ENCODE assay signal across 19 cellular contexts in the genomic region with DNA sequence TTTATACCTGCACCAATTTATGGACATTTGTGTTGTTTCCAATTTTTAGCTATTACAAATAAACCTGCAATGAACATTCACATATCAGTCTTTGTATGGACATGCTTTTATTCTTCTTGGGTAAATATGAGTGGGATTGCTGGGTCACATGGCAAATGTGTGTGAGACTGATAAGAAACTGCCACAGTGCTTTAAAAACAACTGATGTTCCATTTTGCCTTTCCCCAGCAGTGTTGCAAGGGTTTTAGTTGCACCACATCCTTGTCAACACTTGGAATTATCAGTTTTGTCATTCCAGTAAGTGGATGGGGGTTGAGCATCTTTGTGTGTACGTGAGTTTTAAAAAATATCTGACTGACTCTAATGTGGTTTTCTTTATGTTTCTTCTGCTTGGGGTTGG.
DNase-seq lines count a peak whose midpoint lies in the region; ATAC-seq, FAIRE-seq and TF ChIP-seq lines count a peak whose summit lies in the region.
"Had no signal": no experiment of that assay in that cellular context is flagged by ENCODE, and none has a peak within 500 bp of the region (broad histone marks: within the 10 kb centered on the region; RNA-seq: fewer than 3 reads in every experiment).

No MANE protein-coding gene starts in this region.

- H3K27ac ChIP-seq in K562 (ENCODE audit: extremely low read depth, low read depth, low read length) (no peak overlapping the region), upper lobe of right lung (no peak overlapping the region)
- H3K27ac ChIP-seq: BLaER1 treated with 17β-estradiol and CSF1 and Interleukin-3, amounts not matched to agents 10 nM and 100 nM had no signal

- H3K9me3 ChIP-seq in K562 (replicated peaks; ENCODE audit: control insufficient read depth, insufficient read depth, low read depth, low read length) (no peaks in the 10 kb centered on the region), upper lobe of right lung (no peaks in the 10 kb centered on the region)

- peaks cover 59% of the 10 kb centered on the region for H3K4me1 Mint-ChIP-seq in activated CD8-positive, alpha-beta T cell treated with anti-CD3 and anti-CD28 coated beads, Interleukin-2, amount 10 ng/mL, durations not matched to agents 7 days and 5 days (ENCODE audit: low read depth)
- peaks cover 41% of the 10 kb centered on the region for H3K4me1 Mint-ChIP-seq in activated CD8-positive, alpha-beta T cell treated with anti-CD3 and anti-CD28 coated beads for 36 hours (ENCODE audit: low read depth)
- peaks cover 49 to 51% of the 10 kb centered on the region in 2 donors for H3K4me1 Mint-ChIP-seq in natural killer cell treated with Interleukin-12 subunit alpha and Interleukin-12 subunit beta and Interleukin-15 and Interleukin-18, amount 100 ng/mL, for 72 hours (ENCODE audit: low read depth in 2 of 2)

- no peaks in the 10 kb centered on the region for H3K27me3 Mint-ChIP-seq in activated CD8-positive, alpha-beta T cell treated with anti-CD3 and anti-CD28 coated beads, Interleukin-2, amount 10 ng/mL, durations not matched to agents 7 days and 5 days (ENCODE audit: low read depth)
- H3K27me3 Mint-ChIP-seq in activated CD8-positive, alpha-beta T cell treated with anti-CD3 and anti-CD28 coated beads for 36 hours: no peaks in the 10 kb centered on the region
- H3K27me3 Mint-ChIP-seq in natural killer cell treated with Interleukin-12 subunit alpha and Interleukin-12 subunit beta and Interleukin-15 and Interleukin-18, amount 100 ng/mL, for 72 hours: no peaks in the 10 kb centered on the region
- H3K27me3 Mint-ChIP-seq: CD4-positive, CD25-positive, alpha-beta regulatory T cell; IgD-negative memory B cell had no signal

- H3K36me3 ChIP-seq in K562 (ENCODE audit: control insufficient read depth, insufficient read depth, low read length) (no peaks in the 10 kb centered on the region), upper lobe of right lung (no peaks in the 10 kb centered on the region)

- no peak for TF ChIP-seq RAD21 in K562 (CRISPR knock-in tag; conservative IDR thresholded peaks at IDR 0.05 in 1 of 2, IDR thresholded peaks at IDR 0.05 in 1 of 2)

- WGBS in K562 (ENCODE audit: insufficient coverage, low coverage, missing lambda C conversion rate): 0% methylated on average over 1 of the region's 1 CpG

- no peaks in the 10 kb centered on the region for H3K9me3 Mint-ChIP-seq in activated CD8-positive, alpha-beta T cell treated with anti-CD3 and anti-CD28 coated beads, Interleukin-2, amount 10 ng/mL, durations not matched to agents 7 days and 5 days (ENCODE audit: insufficient read depth)
- H3K9me3 Mint-ChIP-seq in activated CD8-positive, alpha-beta T cell treated with anti-CD3 and anti-CD28 coated beads for 36 hours: peaks cover 5% of the 10 kb centered on the region
- no peaks in the 10 kb centered on the region for H3K9me3 Mint-ChIP-seq in natural killer cell treated with Interleukin-12 subunit alpha and Interleukin-12 subunit beta and Interleukin-15 and Interleukin-18, amount 100 ng/mL, for 72 hours
- H3K9me3 Mint-ChIP-seq: H9, IgD-negative memory B cell had no signal

- CTCF ChIA-PET in activated CD8-positive, alpha-beta T cell treated with anti-CD3 and anti-CD28 coated beads, Interleukin-2, amount 10 ng/mL, durations not matched to agents 7 days and 5 days (lab: Charles Lee): no interaction called here
- CTCF ChIA-PET in activated CD8-positive, alpha-beta T cell treated with anti-CD3 and anti-CD28 coated beads for 36 hours (lab: Charles Lee): no interaction called here
- CTCF ChIA-PET in K562 (lab: Yijun Ruan, JAX; ENCODE audit: low intra/inter-chr PET ratio): interaction anchor here (0.7 kb wide), 1 partner anchor 95 kb away, joined by 3 read pairs; no protein-coding TSS in a partner anchor

- intact Hi-C loops in activated CD8-positive, alpha-beta T cell treated with anti-CD3 and anti-CD28 coated beads for 36 hours (cut with micrococcal nuclease): no loop called here
- intact Hi-C loops in K562 (cut with micrococcal nuclease) (no loop called here), upper lobe of right lung (cut with DNase I) (no loop called here)

- no peak overlapping the region for H3K9ac ChIP-seq in K562 (ENCODE audit: insufficient read depth in 1 of 2, low read depth in 2 of 2, low read length in 2 of 2)
- H3K9ac ChIP-seq: BLaER1 treated with 17β-estradiol and CSF1 and Interleukin-3, amounts not matched to agents 10 nM and 100 nM had no signal

- no peak for TF ChIP-seq POLR2A in K562 (conservative IDR thresholded peaks at IDR 0.05)

- H3K4me3 ChIP-seq in Jurkat, Clone E6-1 (ENCODE audit: low read length): no peak overlapping the region
- H3K4me3 ChIP-seq in K562 (no peak overlapping the region), upper lobe of right lung (no peak overlapping the region)
- H3K4me3 ChIP-seq: BLaER1 treated with 17β-estradiol and CSF1 and Interleukin-3, amounts not matched to agents 10 nM and 100 nM had no signal

- peak; percentile 3 for DNase-seq in activated CD8-positive, alpha-beta T cell treated with anti-CD3 and anti-CD28 coated beads, Interleukin-2, amount 10 ng/mL, durations not matched to agents 7 days and 5 days
- DNase-seq in activated CD8-positive, alpha-beta T cell treated with anti-CD3 and anti-CD28 coated beads for 36 hours: no peak
- peak; percentile 32 for DNase-seq in Jurkat, Clone E6-1 (ENCODE audit: low read depth, low spot score)
- DNase-seq in K562 (ENCODE audit: extremely low read depth in 1 of 4, low spot score in 3 of 4) (peak in 1 of 4 experiments; percentile 24), germinal center (ENCODE audit: low spot score) (no peak), upper lobe of right lung (no peak)
- DNase-seq in natural killer cell treated with Interleukin-12 subunit alpha and Interleukin-12 subunit beta and Interleukin-15 and Interleukin-18, amount 100 ng/mL, for 72 hours (ENCODE audit: low spot score): no peak
- DNase-seq: ACHN; Calu3; CD4-positive, CD25-positive, alpha-beta regulatory T cell; DMS153; DMS79 treated with DMSO at 0.1 percent for 48 hours; EL; GOT3; H9 had no signal

- BruUV-seq in K562 (replicated peaks; lab: Mats Ljungman, UMichigan): no TSS peak

- H4K20me1 ChIP-seq in K562 (replicated peaks; ENCODE audit: control insufficient read depth, insufficient read depth, low read length): no peaks in the 10 kb centered on the region
- H4K20me1 ChIP-seq: BLaER1 treated with 17β-estradiol and CSF1 and Interleukin-3, amounts not matched to agents 10 nM and 100 nM had no signal

- H3K4me2 ChIP-seq in K562 (ENCODE audit: insufficient read depth, low read length): no peak overlapping the region
- H3K4me2 ChIP-seq: BLaER1 treated with 17β-estradiol and CSF1 and Interleukin-3, amounts not matched to agents 10 nM and 100 nM had no signal

- no peak for ATAC-seq in activated CD8-positive, alpha-beta T cell treated with anti-CD3 and anti-CD28 coated beads, Interleukin-2, amount 10 ng/mL, durations not matched to agents 7 days and 5 days
- no peak for ATAC-seq in activated CD8-positive, alpha-beta T cell treated with anti-CD3 and anti-CD28 coated beads for 36 hours
- no peak for ATAC-seq in K562
- peak in 1 of 2 donors; percentile 69 for ATAC-seq in natural killer cell treated with Interleukin-12 subunit alpha and Interleukin-12 subunit beta and Interleukin-15 and Interleukin-18, amount 100 ng/mL, for 72 hours
- no peak for ATAC-seq in upper lobe of right lung

- no peaks in the 10 kb centered on the region for H3K79me2 ChIP-seq in K562 (ENCODE audit: control insufficient read depth, insufficient read depth, low read length)

- no peak for FAIRE-seq in K562 (lab: Jason Lieb, UNC)
- FAIRE-seq: G401.6, GM12891 had no signal

- TF ChIP-seq CTCF in activated CD8-positive, alpha-beta T cell treated with anti-CD3 and anti-CD28 coated beads for 36 hours (IDR thresholded peaks at IDR 0.05): no peak
- TF ChIP-seq CTCF in K562 (IDR thresholded peaks at IDR 0.05 in 2 of 3, conservative IDR thresholded peaks at IDR 0.05 in 1 of 3; ENCODE audit: insufficient read depth in 2 of 3, low read depth in 1 of 3, low read length in 3 of 3) (no peak), upper lobe of right lung (IDR thresholded peaks at IDR 0.05) (no peak)

- no peak overlapping the region for H2AFZ ChIP-seq in K562 (ENCODE audit: low read depth, low read length)

- POLR2A ChIA-PET in activated CD8-positive, alpha-beta T cell treated with anti-CD3 and anti-CD28 coated beads, Interleukin-2, amount 10 ng/mL, durations not matched to agents 7 days and 5 days (lab: Charles Lee): no interaction called here
- POLR2A ChIA-PET in activated CD8-positive, alpha-beta T cell treated with anti-CD3 and anti-CD28 coated beads for 36 hours (lab: Charles Lee): no interaction called here
- POLR2A ChIA-PET in K562 (lab: Yijun Ruan, JAX): no interaction called here

- H3K36me3 Mint-ChIP-seq in activated CD8-positive, alpha-beta T cell treated with anti-CD3 and anti-CD28 coated beads, Interleukin-2, amount 10 ng/mL, durations not matched to agents 7 days and 5 days (ENCODE audit: low read depth): peaks cover 69% of the 10 kb centered on the region
- peaks cover 41% of the 10 kb centered on the region for H3K36me3 Mint-ChIP-seq in activated CD8-positive, alpha-beta T cell treated with anti-CD3 and anti-CD28 coated beads for 36 hours (ENCODE audit: low read depth)
- H3K36me3 Mint-ChIP-seq in natural killer cell treated with Interleukin-12 subunit alpha and Interleukin-12 subunit beta and Interleukin-15 and Interleukin-18, amount 100 ng/mL, for 72 hours: peaks cover 18% of the 10 kb centered on the region

- in situ Hi-C loops in K562 (cut with MboI): no loop called here

- H3K27me3 ChIP-seq in K562 (ENCODE audit: control insufficient read depth in 2 of 2, insufficient read depth in 2 of 2, low read length in 2 of 2): peaks cover 0 to 12% of the 10 kb centered on the region in 2 experiments; a peak in 3 of 5 replicates
- H3K27me3 ChIP-seq in upper lobe of right lung: no peaks in the 10 kb centered on the region
- H3K27me3 ChIP-seq: BLaER1 treated with 17β-estradiol and CSF1 and Interleukin-3, amounts not matched to agents 10 nM and 100 nM had no signal

- H3K27ac Mint-ChIP-seq in activated CD8-positive, alpha-beta T cell treated with anti-CD3 and anti-CD28 coated beads, Interleukin-2, amount 10 ng/mL, durations not matched to agents 7 days and 5 days: no peak overlapping the region
- no peak overlapping the region for H3K27ac Mint-ChIP-seq in activated CD8-positive, alpha-beta T cell treated with anti-CD3 and anti-CD28 coated beads for 36 hours
- H3K27ac Mint-ChIP-seq in natural killer cell treated with Interleukin-12 subunit alpha and Interleukin-12 subunit beta and Interleukin-15 and Interleukin-18, amount 100 ng/mL, for 72 hours: peak overlapping the region; percentile 26 to 84
- H3K27ac Mint-ChIP-seq: CD4-positive, CD25-positive, alpha-beta regulatory T cell; H9; IgD-negative memory B cell had no signal

- H3K9me1 ChIP-seq in K562 (ENCODE audit: control insufficient read depth, insufficient read depth, low read length): no peaks in the 10 kb centered on the region

- no peak overlapping the region for H3K4me3 Mint-ChIP-seq in activated CD8-positive, alpha-beta T cell treated with anti-CD3 and anti-CD28 coated beads, Interleukin-2, amount 10 ng/mL, durations not matched to agents 7 days and 5 days
- no peak overlapping the region for H3K4me3 Mint-ChIP-seq in activated CD8-positive, alpha-beta T cell treated with anti-CD3 and anti-CD28 coated beads for 36 hours
- H3K4me3 Mint-ChIP-seq in natural killer cell treated with Interleukin-12 subunit alpha and Interleukin-12 subunit beta and Interleukin-15 and Interleukin-18, amount 100 ng/mL, for 72 hours: peak overlapping the region; percentile 46
- H3K4me3 Mint-ChIP-seq: CD4-positive, CD25-positive, alpha-beta regulatory T cell; H9; IgD-negative memory B cell had no signal

- H3K4me1 ChIP-seq in K562 (replicated peaks in 1 of 2; ENCODE audit: control insufficient read depth in 2 of 2, insufficient read depth in 2 of 2, low read length in 2 of 2): no peaks in the 10 kb centered on the region; a peak in 1 of 5 replicates
- no peaks in the 10 kb centered on the region for H3K4me1 ChIP-seq in upper lobe of right lung
- H3K4me1 ChIP-seq: BLaER1 treated with 17β-estradiol and CSF1 and Interleukin-3, amounts not matched to agents 10 nM and 100 nM had no signal

- peak; percentile 47 for TF ChIP-seq EP300 in K562 (IDR thresholded peaks at IDR 0.05; ENCODE audit: low read length)

Comparison
In these comparisons a context has a peak if more than half of its experiments do, and no peak if none do; other contexts are left out.
1. DNase-seq: peak in activated CD8-positive, alpha-beta T cell treated with anti-CD3 and anti-CD28 coated beads, Interleukin-2, amount 10 ng/mL, durations not matched to agents 7 days and 5 days (single experiment) and Jurkat, Clone E6-1 (single experiment); none in activated CD8-positive, alpha-beta T cell treated with anti-CD3 and anti-CD28 coated beads for 36 hours (single experiment), natural killer cell treated with Interleukin-12 subunit alpha and Interleukin-12 subunit beta and Interleukin-15 and Interleukin-18, amount 100 ng/mL, for 72 hours (single experiment), germinal center (single experiment) and upper lobe of right lung (single experiment).
2. H3K27ac Mint-ChIP-seq: peak in natural killer cell treated with Interleukin-12 subunit alpha and Interleukin-12 subunit beta and Interleukin-15 and Interleukin-18, amount 100 ng/mL, for 72 hours (2 of 2); none in activated CD8-positive, alpha-beta T cell treated with anti-CD3 and anti-CD28 coated beads, Interleukin-2, amount 10 ng/mL, durations not matched to agents 7 days and 5 days (single experiment) and activated CD8-positive, alpha-beta T cell treated with anti-CD3 and anti-CD28 coated beads for 36 hours (single experiment).